Comparison of ENCODE assay signal across 29 cellular contexts in the genomic region with DNA sequence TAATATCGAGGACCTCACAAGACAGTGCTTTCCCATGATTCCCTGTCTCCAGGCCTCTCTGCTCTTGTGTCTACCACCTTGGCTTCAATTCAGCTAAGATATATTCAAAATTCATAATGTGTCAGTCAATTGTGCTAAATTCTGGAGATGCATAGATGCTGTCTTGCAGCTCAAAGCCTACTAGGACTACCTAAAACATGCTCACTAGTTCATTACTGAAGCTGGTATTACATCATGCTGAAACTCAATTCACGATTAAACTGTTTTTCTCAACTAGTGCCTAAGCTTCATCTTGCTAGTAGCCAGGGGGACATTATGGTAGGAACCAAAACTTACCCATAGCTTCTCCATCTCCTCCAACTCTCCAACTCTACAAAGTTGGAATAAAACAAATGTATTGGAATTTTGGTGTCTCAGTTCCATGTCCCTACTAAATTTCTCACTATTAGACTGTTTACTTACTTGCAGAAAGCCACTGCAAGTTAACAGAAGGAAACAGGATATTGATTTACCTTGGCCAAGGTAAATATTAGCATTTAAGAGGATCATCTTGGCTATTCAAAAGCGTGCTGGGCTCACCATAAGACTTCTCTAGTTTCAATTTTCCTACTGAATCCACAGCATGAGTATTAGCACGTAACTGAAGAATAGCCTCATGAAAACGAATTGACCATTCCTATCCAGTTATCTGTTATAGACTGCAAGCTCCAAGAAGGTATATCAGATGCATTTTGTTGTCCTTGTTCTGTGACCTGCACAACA. TPM values are rescaled to one million over a fixed set of nuclear protein-coding genes. Genes with fewer than 3 reads are reported as not detected.
A peak's percentile ranks its signal among the peaks of the same experiment; 100 is the strongest.
DNase-seq lines count a peak whose midpoint lies in the region; ATAC-seq and TF ChIP-seq lines count a peak whose summit lies in the region.
"Had no signal": no experiment of that assay in that cellular context is flagged by ENCODE, and none has a peak within 500 bp of the region (broad histone marks: within the 10 kb centered on the region; RNA-seq: fewer than 3 reads in every experiment).

No MANE protein-coding gene starts in this region.

- H3K4me1 Mint-ChIP-seq in mesothelial cell of epicardium, result peaks cover 30% of the 10 kb centered on the region

- H3K36me3 Mint-ChIP-seq in mesothelial cell of epicardium, result no peaks in the 10 kb centered on the region
- H3K36me3 Mint-ChIP-seq: natural killer cell had no signal

- H3K9me3 ChIP-seq in right atrium auricular region (no peaks in the 10 kb centered on the region), heart right ventricle (no peaks in the 10 kb centered on the region), ascending aorta (no peaks in the 10 kb centered on the region), osteoblast (ENCODE audit: low read depth, low read length) (no peaks in the 10 kb centered on the region)
- H3K9me3 ChIP-seq: gastroesophageal sphincter, left ventricle myocardium inferior had no signal

- H3K4me3 Mint-ChIP-seq in mesothelial cell of epicardium, result no peak overlapping the region
- H3K4me3 Mint-ChIP-seq: activated CD4-positive, alpha-beta T cell treated with anti-CD3 and anti-CD28 coated beads, Interleukin-2, amount 10 ng/mL, durations not matched to agents 7 days and 5 days; activated T-cell treated with anti-CD3 and anti-CD28 coated beads, Interleukin-2, amount 50 U/mL, for 4 hours; CD8-positive, alpha-beta T cell; natural killer cell; T-helper 2 cell treated with Interferon-gamma antibody and Interleukin-4, amounts not matched to agents 5 μg/mL and 100 μg/mL, for 36 hours had no signal

- H3K79me2 ChIP-seq in osteoblast (ENCODE audit: insufficient read depth, low read length), result peaks cover 93% of the 10 kb centered on the region

- H3K36me3 ChIP-seq in right atrium auricular region (no peaks in the 10 kb centered on the region), heart right ventricle (peaks cover 0 to 5% (median 0%) of the 10 kb centered on the region in 9 donors), ascending aorta (no peaks in the 10 kb centered on the region), osteoblast (ENCODE audit: insufficient read depth, low read length) (peaks cover 25% of the 10 kb centered on the region)
- H3K36me3 ChIP-seq: gastroesophageal sphincter, left ventricle myocardium inferior had no signal

- H3K27ac Mint-ChIP-seq in mesothelial cell of epicardium, result no peak overlapping the region
- H3K27ac Mint-ChIP-seq: activated CD4-positive, alpha-beta T cell treated with anti-CD3 and anti-CD28 coated beads, Interleukin-2, amount 10 ng/mL, durations not matched to agents 7 days and 5 days; CD8-positive, alpha-beta T cell; T-helper 2 cell treated with Interferon-gamma antibody and Interleukin-4, amounts not matched to agents 5 μg/mL and 100 μg/mL, for 36 hours had no signal

- H3K27ac ChIP-seq in right atrium auricular region, result peak overlapping the region; percentile 33 to 63
- H3K27ac ChIP-seq in heart right ventricle, result peak overlapping the region in 2 of 10 donors; percentile 22 to 39
- peak overlapping the region; percentile 24 to 56 for H3K27ac ChIP-seq in ascending aorta
- peak overlapping the region; percentile 38 for H3K27ac ChIP-seq in osteoblast (ENCODE audit: low read depth, low read length)
- H3K27ac ChIP-seq: left ventricle myocardium inferior, PC-9 had no signal

- intact Hi-C loops in heart right ventricle (cut with DNase I) (no loop called here), ascending aorta (cut with DNase I) (no loop called here)

- ATAC-seq in heart right ventricle, result no peak
- ATAC-seq: activated T-cell treated with anti-CD3 and anti-CD28 coated beads, Interleukin-2, amount 50 U/mL, for 4 hours; CD8-positive, alpha-beta T cell; gastroesophageal sphincter; natural killer cell had no signal

- H3K27me3 ChIP-seq in right atrium auricular region (no peaks in the 10 kb centered on the region), heart right ventricle (no peaks in the 10 kb centered on the region), ascending aorta (no peaks in the 10 kb centered on the region), osteoblast (ENCODE audit: insufficient read depth, low read length) (no peaks in the 10 kb centered on the region)
- H3K27me3 ChIP-seq: gastroesophageal sphincter had no signal

- H3K4me3 ChIP-seq in right atrium auricular region, result no peak overlapping the region
- H3K4me3 ChIP-seq in heart right ventricle, result no peak overlapping the region
- H3K4me3 ChIP-seq in ascending aorta, result no peak overlapping the region
- H3K4me3 ChIP-seq in osteoblast (ENCODE audit: insufficient read depth, low read length), result no peak overlapping the region
- H3K4me3 ChIP-seq: gastroesophageal sphincter, left ventricle myocardium inferior, PC-9 had no signal

- H4K20me1 ChIP-seq in osteoblast (ENCODE audit: insufficient read depth, low read length), result peaks cover 6% of the 10 kb centered on the region

- H3K4me1 ChIP-seq in right atrium auricular region (peaks cover 0 to 71% of the 10 kb centered on the region in 2 donors), heart right ventricle (peaks cover 0 to 70% (median 43%) of the 10 kb centered on the region in 9 donors), ascending aorta (peaks cover 6 to 69% of the 10 kb centered on the region in 2 donors), osteoblast (ENCODE audit: insufficient read depth, low read length) (peaks cover 28% of the 10 kb centered on the region)

- DNase-seq in right atrium auricular region (ENCODE audit: low spot score) (no peak), heart right ventricle (no peak), ascending aorta (ENCODE audit: low spot score in 2 of 2) (no peak), osteoblast (ENCODE audit: insufficient read length, low spot score, missing footprints) (no peak), globus pallidus (ENCODE audit: low spot score) (no peak), mesothelial cell of epicardium (ENCODE audit: low spot score in 2 of 2, unreplicated experiment in 2 of 2) (no peak), CD1c-positive myeloid dendritic cell (ENCODE audit: extremely low spot score) (no peak)
- no peak for DNase-seq in activated CD4-positive, alpha-beta T cell treated with anti-CD3 and anti-CD28 coated beads for 1 hour
- DNase-seq: 8988T; activated CD4-positive, alpha-beta T cell treated with anti-CD3 and anti-CD28 coated beads, Interleukin-2, amount 10 ng/mL, durations not matched to agents 7 days and 5 days; activated T-cell treated with anti-CD3 and anti-CD28 coated beads, Interleukin-2, amount 50 U/mL, for 4 hours; CD8-positive, alpha-beta T cell; cerebellar nuclear complex; KBM-7; left ventricle myocardium inferior; midbrain; MM.1S; natural killer cell; NCI-H1417; NCI-H510A treated with DMSO at 0.1 percent for 48 hours; NK-92 treated with Interleukin-12 subunit alpha and Interleukin-12 subunit beta, amount 100 ng/mL, for 24 hours; occipital lobe; PC-9; SHP77; stimulated activated CD4-positive, alpha-beta T cell treated with anti-CD3 and anti-CD28 coated beads, Interleukin-2, amount 100 ng/mL, for 48 hours; substantia nigra had no signal

- no peaks in the 10 kb centered on the region for H3K27me3 Mint-ChIP-seq in mesothelial cell of epicardium (ENCODE audit: low read depth)
- H3K27me3 Mint-ChIP-seq: activated CD4-positive, alpha-beta T cell treated with anti-CD3 and anti-CD28 coated beads, Interleukin-2, amount 10 ng/mL, durations not matched to agents 7 days and 5 days; brain had no signal

- no peaks in the 10 kb centered on the region for H3K9me3 Mint-ChIP-seq in mesothelial cell of epicardium
- H3K9me3 Mint-ChIP-seq: activated T-cell treated with anti-CD3 and anti-CD28 coated beads, Interleukin-2, amount 50 U/mL, for 4 hours; brain; CD8-positive, alpha-beta T cell; natural killer cell; T-helper 2 cell treated with Interferon-gamma antibody and Interleukin-4, amounts not matched to agents 5 μg/mL and 100 μg/mL, for 36 hours had no signal

- no peak overlapping the region for H3K4me2 ChIP-seq in osteoblast (ENCODE audit: insufficient read depth, low read length)
- H3K4me2 ChIP-seq: PC-9 had no signal

- WGBS in heart right ventricle, 2 donors, result 87 to 95% methylated on average over 5 of the region's 5 CpGs

- TF ChIP-seq CTCF in right atrium auricular region (IDR thresholded peaks at IDR 0.05), result no peak
- TF ChIP-seq CTCF in heart right ventricle (IDR thresholded peaks at IDR 0.05), result no peak
- no peak for TF ChIP-seq CTCF in ascending aorta (IDR thresholded peaks at IDR 0.05)
- no peak for TF ChIP-seq CTCF in osteoblast (IDR thresholded peaks at IDR 0.05; ENCODE audit: extremely low read depth, low read depth, low read length)
- TF ChIP-seq CTCF in mesothelial cell of epicardium (IDR thresholded peaks at IDR 0.05; ENCODE audit: unreplicated experiment), result no peak

- H2AFZ ChIP-seq in osteoblast (ENCODE audit: low read length), result no peak overlapping the region
- H2AFZ ChIP-seq: PC-9 had no signal

RNA-seq across cellular contexts. Expression of a gene that starts 53.6 kb away (rescaled TPM):
- total RNA-seq in right atrium auricular region (10 to 100 TPM; 25.6 to 39.6 TPM), heart right ventricle (10 to 100 TPM; 16.1 to 34.2 (median 23.7) TPM), ascending aorta (38.5 TPM), osteoblast (26.5 and 28.6 TPM in 2 replicates), mesothelial cell of epicardium (77.8 to 82.8 TPM (median 80.4 TPM) in 3 replicates)
- 1 to 10 TPM; 4.2 to 8.4 TPM for polyA plus RNA-seq in heart right ventricle
